In genomic region chr5:169637085-169637855, GRCh38 we compare ENCODE assay signal across 8 cellular contexts. TPM values are rescaled to one million over a fixed set of nuclear protein-coding genes. Genes with fewer than 3 reads are reported as not detected.
A peak's percentile ranks its signal among the peaks of the same experiment; 100 is the strongest.
DNase-seq lines count a peak whose midpoint lies in the region; ATAC-seq and TF ChIP-seq lines count a peak whose summit lies in the region.

Gene DOCK2 (plus strand): TSS chr5:169637275. CDS start chr5:169637327, 52 bp downstream.

- H3K4me2 ChIP-seq in DND-41 (ENCODE audit: insufficient read depth, low read length) = peak within 1 kb of the TSS; percentile 59
- peak within 1 kb of the TSS; percentile 93 for H3K4me2 ChIP-seq in Loucy (ENCODE audit: low read depth, low read length, poor library complexity, severe bottlenecking)

- H3K4me3 ChIP-seq in DND-41 (ENCODE audit: low read depth in 1 of 2, low read length in 2 of 2) (peak within 1 kb of the TSS; percentile 52 to 59), Loucy (ENCODE audit: low read length, poor library complexity, severe bottlenecking) (peak within 1 kb of the TSS; percentile 95)

- peaks cover 9% of the 10 kb centered on the region for H3K9me3 ChIP-seq in DND-41 (ENCODE audit: insufficient read depth, low read length, severe bottlenecking)
- no peaks in the 10 kb centered on the region; the same call in 1 of the 2 replicates for H3K9me3 ChIP-seq in Loucy (ENCODE audit: insufficient read depth, low read depth, low read length)

- peak within 1 kb of the TSS; percentile 85 for H3K27ac ChIP-seq in DND-41 (ENCODE audit: low read length)
- H3K27ac ChIP-seq in foreskin keratinocyte = no peak within 1 kb of the TSS

- ATAC-seq in DND-41 (ENCODE audit: insufficient read depth, low read depth) = peak; percentile 85
- peak; percentile 96 for ATAC-seq in GM21528 (IDR thresholded peaks at IDR 0.05; ENCODE audit: low FRiP score, unreplicated experiment)
- peak; percentile 62 for ATAC-seq in foreskin keratinocyte

- no peaks in the 10 kb centered on the region for H3F3A ChIP-seq in Loucy (ENCODE audit: low read depth)

- H4K20me1 ChIP-seq in DND-41 (ENCODE audit: insufficient read depth, low read length) = peaks cover 42% of the 10 kb centered on the region
- H4K20me1 ChIP-seq in Loucy (ENCODE audit: insufficient read depth, low read length, poor library complexity, severe bottlenecking) = peaks cover 39% of the 10 kb centered on the region

- peaks cover 33% of the 10 kb centered on the region for H3K36me3 ChIP-seq in DND-41 (ENCODE audit: insufficient read depth, low read length)
- no peaks in the 10 kb centered on the region for H3K36me3 ChIP-seq in Loucy (ENCODE audit: insufficient read depth, low read length)

- no peaks in the 10 kb centered on the region for H3K27me3 ChIP-seq in DND-41 (ENCODE audit: insufficient read depth, low read length, poor library complexity)
- no peaks in the 10 kb centered on the region for H3K27me3 ChIP-seq in Loucy (ENCODE audit: insufficient read depth, low read length, poor library complexity, severe bottlenecking)
- H3K27me3 ChIP-seq in foreskin keratinocyte = peaks cover 30% of the 10 kb centered on the region

- peak; percentile 2 for TF ChIP-seq CTCF in DND-41 (IDR thresholded peaks at IDR 0.05; ENCODE audit: borderline replicate concordance, extremely low read depth, low read length, poor library complexity, severe bottlenecking)
- no peak for TF ChIP-seq CTCF in Loucy (conservative IDR thresholded peaks at IDR 0.05; ENCODE audit: low read length)
- no peak for TF ChIP-seq CTCF in foreskin keratinocyte (conservative IDR thresholded peaks at IDR 0.05)

- H3K79me2 ChIP-seq in DND-41 (ENCODE audit: insufficient read depth, low read length) = peaks cover 57% of the 10 kb centered on the region
- H3K79me2 ChIP-seq in Loucy (ENCODE audit: insufficient read depth, low read length) = peaks cover 51% of the 10 kb centered on the region

- peak; percentile 88 for DNase-seq in DND-41
- DNase-seq in activated CD8-positive, alpha-beta memory T cell treated with anti-CD3 and anti-CD28 coated beads, Interleukin-2, amount 50 U/mL, for 48 hours = peak; percentile 84
- DNase-seq in foreskin keratinocyte = no peak
- peak; percentile 7 for DNase-seq in putamen (ENCODE audit: low spot score)
- DNase-seq in SK-N-DZ (ENCODE audit: low spot score) = no peak
- no peak for DNase-seq in COLO829 (ENCODE audit: low spot score)

- peaks cover 45% of the 10 kb centered on the region for H3K4me1 ChIP-seq in DND-41 (ENCODE audit: insufficient read depth, low read length)
- H3K4me1 ChIP-seq in Loucy (ENCODE audit: insufficient read depth, low read length, poor library complexity, severe bottlenecking) = peaks cover 21% of the 10 kb centered on the region
- H3K4me1 ChIP-seq in foreskin keratinocyte = no peaks in the 10 kb centered on the region

- H2AFZ ChIP-seq in DND-41 (ENCODE audit: low read depth, low read length) = peak within 1 kb of the TSS; percentile 68
- peak within 1 kb of the TSS; percentile 80 for H2AFZ ChIP-seq in Loucy (ENCODE audit: low read length)

- H3K9ac ChIP-seq in DND-41 (ENCODE audit: low read depth, low read length) (peak within 1 kb of the TSS; percentile 77), Loucy (ENCODE audit: low read depth, low read length, poor library complexity, severe bottlenecking) (peak within 1 kb of the TSS; percentile 92)

- H3K9me2 ChIP-seq in Loucy (replicated peaks; ENCODE audit: low read depth, low read length) = no peaks in the 10 kb centered on the region

RNA-seq across cellular contexts. Expression of gene DOCK2, which starts in this region (rescaled TPM):
- 2.0 and 2.2 TPM in 2 replicates for total RNA-seq in foreskin keratinocyte
- 0.46 and 0.91 TPM in 2 replicates for polyA plus RNA-seq in foreskin keratinocyte
- polyA plus RNA-seq in SK-N-DZ (2014; cell fraction: cytosol; rRNA removed) = 0.16 and 0.22 TPM in 2 replicates
- polyA plus RNA-seq in SK-N-DZ (2014; cell fraction: nucleus; rRNA removed) = 0.05 TPM in 1 of 2 replicates, not detected in the other

Comparison
In these comparisons a context has a peak if more than half of its experiments do, and no peak if none do; other contexts are left out.
1. DNase-seq: peak in DND-41 (single experiment), activated CD8-positive, alpha-beta memory T cell treated with anti-CD3 and anti-CD28 coated beads, Interleukin-2, amount 50 U/mL, for 48 hours (single experiment) and putamen (single experiment); none in foreskin keratinocyte (0 of 2), SK-N-DZ (single experiment) and COLO829 (single experiment).
2. Peak in every context shown above with its lines, with median percentiles within 50 percentile points of each other: ATAC-seq.